In genomic region chr2:218292700-218293014, GRCh38 we compare ENCODE assay signal across 8 cellular contexts. TPM values are rescaled to one million over a fixed set of nuclear protein-coding genes. Genes with fewer than 3 reads are reported as not detected.
DNase-seq lines count a peak whose midpoint lies in the region; ATAC-seq and TF ChIP-seq lines count a peak whose summit lies in the region.

No MANE protein-coding gene starts in this region.

- TF ChIP-seq CTCF in AG10803 (conservative IDR thresholded peaks at IDR 0.05; ENCODE audit: low read length): no peak; the same call in 1 of the 2 replicates
- no peak for TF ChIP-seq CTCF in LNCaP clone FGC (IDR thresholded peaks at IDR 0.05; ENCODE audit: control insufficient read depth, extremely low read depth, insufficient read depth)
- TF ChIP-seq CTCF in coronary artery (IDR thresholded peaks at IDR 0.05): peak; percentile 47
- TF ChIP-seq CTCF in natural killer cell (IDR thresholded peaks at IDR 0.05): peak; percentile 60

- peak overlapping the region; percentile 86 for H3K4me3 Mint-ChIP-seq in natural killer cell

- ATAC-seq in natural killer cell (peak in 1 of 3 donors; percentile 5), GM18870 (IDR thresholded peaks at IDR 0.05; ENCODE audit: unreplicated experiment) (no peak)

- H3K27ac Mint-ChIP-seq in natural killer cell: peak overlapping the region; percentile 100

- peak overlapping the region; percentile 97 to 98 for H3K27ac ChIP-seq in coronary artery

- H3K36me3 Mint-ChIP-seq in natural killer cell: no peaks in the 10 kb centered on the region

- intact Hi-C loops in natural killer cell (cut with micrococcal nuclease): loop anchor here (1.0 to 2.0 kb wide), 2 partner anchors 22 to 104 kb away; partner anchors contain the start of genes AAMP and PNKD

- no peak for DNase-seq in AG10803 (ENCODE audit: low read depth)
- no peak for DNase-seq in LNCaP clone FGC (ENCODE audit: low read depth)
- DNase-seq in coronary artery (ENCODE audit: low spot score): no peak
- no peak for DNase-seq in natural killer cell
- DNase-seq in SHP77 treated with DMSO at 0.1 percent for 48 hours (lab: John Stamatoyannopoulos, UW): no peak
- DNase-seq in NCI-H345 treated with DMSO at 0.1 percent for 48 hours (lab: John Stamatoyannopoulos, UW; ENCODE audit: unreplicated experiment): no peak
- no peak for DNase-seq in amygdala (lab: John Stamatoyannopoulos, UW)

- no peaks in the 10 kb centered on the region for H3K27me3 Mint-ChIP-seq in natural killer cell (ENCODE audit: low read depth in 2 of 2)

- H3K4me3 ChIP-seq in AG10803 (ENCODE audit: low read length) (peak overlapping the region; percentile 57), LNCaP clone FGC (ENCODE audit: low read depth, low read length) (peak overlapping the region; percentile 81), coronary artery (peak overlapping the region; percentile 92)

- H3K4me1 Mint-ChIP-seq in natural killer cell: peaks cover 41 to 58% of the 10 kb centered on the region in 2 donors

- no peaks in the 10 kb centered on the region for H3K9me3 Mint-ChIP-seq in natural killer cell

RNA-seq across cellular contexts. Expression of gene TMBIM1, which starts 0.4 kb away (rescaled TPM):
- 100 to 1,000 TPM in 1 of 3 donors, 10 to 100 TPM in 2; 84.9 to 107 (median 95.1) TPM for total RNA-seq in natural killer cell

RNA-seq across cellular contexts. Expression of gene PNKD, which starts 22.3 kb away (rescaled TPM):
- total RNA-seq in natural killer cell: 10 to 100 TPM; 18.8 to 21.3 (median 18.9) TPM

RNA-seq across cellular contexts. Expression of gene AAMP, which starts 22.7 kb away (rescaled TPM):
- total RNA-seq in natural killer cell: 10 to 100 TPM; 52.5 to 61.6 (median 60.0) TPM

RNA-seq across cellular contexts. Expression of gene GPBAR1, which starts 31.8 kb away (rescaled TPM):
- 1 to 10 TPM; 1.4 to 3.3 (median 2.6) TPM for total RNA-seq in natural killer cell

Comparison
In these comparisons a context has a peak if more than half of its experiments do, and no peak if none do; other contexts are left out.
1. CTCF ChIP-seq: peak in coronary artery (single experiment) and natural killer cell (single experiment); none in AG10803 (single experiment) and LNCaP clone FGC (single experiment).
2. Peak in every context shown above with its lines, with median percentiles within 50 percentile points of each other: H3K4me3 ChIP-seq.